ENCODE assay signal across 21 cellular contexts in genomic region chr22:25497269-25497668, GRCh38.
DNase-seq lines count a peak whose midpoint lies in the region; ATAC-seq and TF ChIP-seq lines count a peak whose summit lies in the region.
"Had no signal": no experiment of that assay in that cellular context is flagged by ENCODE, and none has a peak within 500 bp of the region (broad histone marks: within the 10 kb centered on the region; RNA-seq: fewer than 3 reads in every experiment).

No MANE protein-coding gene starts in this region.

- TF ChIP-seq CTCF in BE2C (IDR thresholded peaks at IDR 0.05; ENCODE audit: low read depth, low read length), result no peak
- no peak for TF ChIP-seq CTCF in foreskin fibroblast (IDR thresholded peaks at IDR 0.05; ENCODE audit: low read depth, low read length)

- no peak overlapping the region for H3K4me3 Mint-ChIP-seq in activated CD4-positive, alpha-beta T cell treated with anti-CD3 and anti-CD28 coated beads for 36 hours
- H3K4me3 Mint-ChIP-seq: activated naive CD4-positive, alpha-beta T cell treated with anti-CD3 and anti-CD28 coated beads for 36 hours had no signal

- CTCF ChIA-PET in activated CD4-positive, alpha-beta T cell treated with anti-CD3 and anti-CD28 coated beads for 36 hours (lab: Charles Lee), result interaction anchor here (0.7 kb wide), 1 partner anchor 51 kb away, joined by 3 read pairs; no protein-coding TSS in a partner anchor

- no peak overlapping the region for H3K27ac Mint-ChIP-seq in activated CD4-positive, alpha-beta T cell treated with anti-CD3 and anti-CD28 coated beads for 36 hours
- H3K27ac Mint-ChIP-seq: activated naive CD4-positive, alpha-beta T cell treated with anti-CD3 and anti-CD28 coated beads for 36 hours had no signal

- H3K4me3 ChIP-seq in BE2C (ENCODE audit: low read depth, low read length) (no peak overlapping the region), foreskin fibroblast (ENCODE audit: low read depth in 1 of 2, low read length in 2 of 2) (no peak overlapping the region)
- H3K4me3 ChIP-seq: gastrocnemius medialis, left lung, pancreas, tibial artery had no signal

- DNase-seq in BE2C (peak; percentile 33), HT1080 (ENCODE audit: low read depth) (peak; percentile 32), astrocyte of the hippocampus (ENCODE audit: low read depth, low spot score) (peak; percentile 38), foreskin fibroblast (peak; percentile 25 to 53), NCI-H2227 (lab: John Stamatoyannopoulos, UW; ENCODE audit: unreplicated experiment) (no peak)
- no peak for DNase-seq in activated CD4-positive, alpha-beta T cell treated with anti-CD3 and anti-CD28 coated beads for 36 hours
- no peak for DNase-seq in stimulated activated CD4-positive, alpha-beta T cell treated with anti-CD3 and anti-CD28 coated beads, Interleukin-2, amount 100 ng/mL, for 24 hours
- DNase-seq: activated CD4-positive, alpha-beta T cell treated with anti-CD3 and anti-CD28 coated beads for 1 hour; activated CD8-positive, alpha-beta memory T cell treated with anti-CD3 and anti-CD28 coated beads, Interleukin-2, amount 50 U/mL, for 4 hours; activated naive CD4-positive, alpha-beta T cell treated with anti-CD3 and anti-CD28 coated beads for 36 hours; effector memory CD4-positive, alpha-beta T cell; gastrocnemius medialis; KG1; left lung; NCI-H1105 treated with DMSO at 0.1 percent for 48 hours; pancreas; SHP77 treated with DMSO at 0.1 percent for 48 hours; small intestine; T-helper 9 cell; tibial artery had no signal

- peaks cover 2% of the 10 kb centered on the region for H3K36me3 Mint-ChIP-seq in activated CD4-positive, alpha-beta T cell treated with anti-CD3 and anti-CD28 coated beads for 36 hours (ENCODE audit: low read depth)

- H3K27me3 Mint-ChIP-seq in activated CD4-positive, alpha-beta T cell treated with anti-CD3 and anti-CD28 coated beads for 36 hours, result peaks cover 15% of the 10 kb centered on the region

- ATAC-seq in activated CD4-positive, alpha-beta T cell treated with anti-CD3 and anti-CD28 coated beads for 36 hours, result no peak
- no peak for ATAC-seq in HG02970 (IDR thresholded peaks at IDR 0.05; ENCODE audit: low FRiP score, unreplicated experiment)
- ATAC-seq: gastrocnemius medialis, left lung had no signal

- H3K36me3 ChIP-seq in BE2C, result peaks cover 7% of the 10 kb centered on the region; the same call in 1 of the 2 replicates
- H3K36me3 ChIP-seq: gastrocnemius medialis, left lung, pancreas, tibial artery had no signal

- intact Hi-C loops in activated CD4-positive, alpha-beta T cell treated with anti-CD3 and anti-CD28 coated beads for 36 hours (cut with DNase I, micrococcal nuclease), result no loop called here

- H3K9me3 ChIP-seq in BE2C, result no peaks in the 10 kb centered on the region
- H3K9me3 ChIP-seq: gastrocnemius medialis, left lung, pancreas, tibial artery had no signal

- H3K4me1 Mint-ChIP-seq in activated CD4-positive, alpha-beta T cell treated with anti-CD3 and anti-CD28 coated beads for 36 hours, result peaks cover 4% of the 10 kb centered on the region

- H3K27me3 ChIP-seq in BE2C, result no peaks in the 10 kb centered on the region
- H3K27me3 ChIP-seq: gastrocnemius medialis, left lung, pancreas, tibial artery had no signal

- POLR2A ChIA-PET in activated CD4-positive, alpha-beta T cell treated with anti-CD3 and anti-CD28 coated beads for 36 hours (lab: Charles Lee), result no interaction called here

- no peaks in the 10 kb centered on the region for H3K9me3 Mint-ChIP-seq in activated CD4-positive, alpha-beta T cell treated with anti-CD3 and anti-CD28 coated beads for 36 hours (ENCODE audit: low read depth)
- H3K9me3 Mint-ChIP-seq: activated naive CD4-positive, alpha-beta T cell treated with anti-CD3 and anti-CD28 coated beads for 36 hours had no signal

- peaks cover 36% of the 10 kb centered on the region for H3K4me1 ChIP-seq in BE2C
- H3K4me1 ChIP-seq: gastrocnemius medialis, pancreas had no signal

Comparison
In these comparisons a context has a peak if more than half of its experiments do, and no peak if none do; other contexts are left out.
1. DNase-seq: peak in BE2C (single experiment), HT1080 (single experiment), astrocyte of the hippocampus (single experiment) and foreskin fibroblast (2 of 2); none in activated CD4-positive, alpha-beta T cell treated with anti-CD3 and anti-CD28 coated beads for 36 hours (single experiment), NCI-H2227 (single experiment) and stimulated activated CD4-positive, alpha-beta T cell treated with anti-CD3 and anti-CD28 coated beads, Interleukin-2, amount 100 ng/mL, for 24 hours (0 of 2).